10 cellular contexts compared by ENCODE assay signal in genomic region chr1:239718997-239719628, GRCh38.
A peak's percentile ranks its signal among the peaks of the same experiment; 100 is the strongest.
DNase-seq lines count a peak whose midpoint lies in the region; ATAC-seq, FAIRE-seq and TF ChIP-seq lines count a peak whose summit lies in the region.
"Had no signal": no experiment of that assay in that cellular context is flagged by ENCODE, and none has a peak within 500 bp of the region (broad histone marks: within the 10 kb centered on the region; RNA-seq: fewer than 3 reads in every experiment).

No MANE protein-coding gene starts in this region.

- intact Hi-C loops in activated T-helper 2 cell treated with anti-CD3 and anti-CD28 coated beads, Interferon-gamma antibody, Interleukin-2, Interleukin-4, amounts not matched to agents 10 μg/mL and 5 μg/mL and 100 μg/mL, durations not matched to agents 14 hours and 24 hours and 36 hours (cut with micrococcal nuclease), result loop anchor here (1.0 to 10.0 kb wide), 5 partner anchors 11 to 176 kb away; no protein-coding TSS in a partner anchor
- intact Hi-C loops in prostate gland (cut with DNase I), result no loop called here

- H3K9me3 Mint-ChIP-seq in activated T-helper 2 cell treated with anti-CD3 and anti-CD28 coated beads, Interferon-gamma antibody, Interleukin-2, Interleukin-4, amounts not matched to agents 10 μg/mL and 5 μg/mL and 100 μg/mL, durations not matched to agents 14 hours and 24 hours and 36 hours, result no peaks in the 10 kb centered on the region

- H3K36me3 ChIP-seq in SK-N-SH (replicated peaks in 1 of 2; ENCODE audit: control insufficient read depth in 1 of 2, insufficient read depth in 2 of 2, low read length in 1 of 2), result no peaks in the 10 kb centered on the region
- H3K36me3 ChIP-seq in small intestine (ENCODE audit: control insufficient read depth in 2 of 2, insufficient read depth in 2 of 2, low read length in 2 of 2), result no peaks in the 10 kb centered on the region
- no peaks in the 10 kb centered on the region for H3K36me3 ChIP-seq in prostate gland

- H3K79me2 ChIP-seq in SK-N-SH (ENCODE audit: insufficient read depth), result no peaks in the 10 kb centered on the region

- no peaks in the 10 kb centered on the region for H4K20me1 ChIP-seq in SK-N-SH (ENCODE audit: insufficient read depth)

- H3K27me3 Mint-ChIP-seq in activated T-helper 2 cell treated with anti-CD3 and anti-CD28 coated beads, Interferon-gamma antibody, Interleukin-2, Interleukin-4, amounts not matched to agents 10 μg/mL and 5 μg/mL and 100 μg/mL, durations not matched to agents 14 hours and 24 hours and 36 hours (ENCODE audit: low read depth), result no peaks in the 10 kb centered on the region

- no peak overlapping the region for H3K9ac ChIP-seq in SK-N-SH

- H3K4me3 Mint-ChIP-seq in activated T-helper 2 cell treated with anti-CD3 and anti-CD28 coated beads, Interferon-gamma antibody, Interleukin-2, Interleukin-4, amounts not matched to agents 10 μg/mL and 5 μg/mL and 100 μg/mL, durations not matched to agents 14 hours and 24 hours and 36 hours (ENCODE audit: low read depth), result peak overlapping the region; percentile 84

- POLR2A ChIA-PET in SK-N-SH (lab: Yijun Ruan, JAX), result interaction anchor here (0.6 kb wide), 1 partner anchor 135 kb away, joined by 3 read pairs; no protein-coding TSS in a partner anchor

- ATAC-seq in SK-N-SH treated with all-trans-retinoic acid at 6 μM for 48 hours, result no peak

- H3K4me1 Mint-ChIP-seq in activated T-helper 2 cell treated with anti-CD3 and anti-CD28 coated beads, Interferon-gamma antibody, Interleukin-2, Interleukin-4, amounts not matched to agents 10 μg/mL and 5 μg/mL and 100 μg/mL, durations not matched to agents 14 hours and 24 hours and 36 hours (ENCODE audit: low read depth), result peaks cover 48% of the 10 kb centered on the region

- H3K27ac ChIP-seq in SK-N-SH (ENCODE audit: low read depth in 2 of 2, low read length in 1 of 2), result peak overlapping the region in 1 of 2 experiments; percentile 55; a peak in 2 of 4 replicates
- peak overlapping the region; percentile 68 to 84 for H3K27ac ChIP-seq in small intestine (ENCODE audit: low read depth in 1 of 2, low read length in 1 of 2)
- H3K27ac ChIP-seq in prostate gland, result no peak overlapping the region

- CTCF ChIA-PET in SK-N-SH (lab: Yijun Ruan, JAX), result interaction anchor here (0.6 to 1.6 kb wide), 2 partner anchors 25 to 1480 kb away, joined by 4 read pairs; no protein-coding TSS in a partner anchor

- WGBS in SK-N-SH (ENCODE audit: low lambda C conversion rate), result 72% methylated on average over 6 of the region's 6 CpGs
- WGBS in small intestine, 3 donors, result 54 to 72% (median 63%) methylated on average over 6 of the region's 6 CpGs
- WGBS in prostate gland, result 48% methylated on average over 6 of the region's 6 CpGs

- H3K27me3 ChIP-seq in SK-N-SH (ENCODE audit: insufficient read depth), result no peaks in the 10 kb centered on the region
- H3K27me3 ChIP-seq in small intestine (ENCODE audit: control insufficient read depth in 2 of 2, insufficient read depth in 2 of 2, low read length in 2 of 2), result no peaks in the 10 kb centered on the region
- no peaks in the 10 kb centered on the region for H3K27me3 ChIP-seq in prostate gland (replicated peaks; ENCODE audit: insufficient read depth)

- TF ChIP-seq POLR2A in prostate gland (IDR thresholded peaks at IDR 0.05), result no peak

- H3K27ac Mint-ChIP-seq in activated T-helper 2 cell treated with anti-CD3 and anti-CD28 coated beads, Interferon-gamma antibody, Interleukin-2, Interleukin-4, amounts not matched to agents 10 μg/mL and 5 μg/mL and 100 μg/mL, durations not matched to agents 14 hours and 24 hours and 36 hours, result peak overlapping the region; percentile 92

- FAIRE-seq in small intestine (lab: Jason Lieb, UNC) (no peak), HTR-8/SVneo (lab: Jason Lieb, UNC) (no peak)

- no peak for TF ChIP-seq EP300 in SK-N-SH (IDR thresholded peaks at IDR 0.05; ENCODE audit: borderline replicate concordance in 1 of 2, low read depth in 1 of 2, low read length in 1 of 2)

- no peak overlapping the region for H2AFZ ChIP-seq in SK-N-SH (ENCODE audit: low read depth)

- TF ChIP-seq CTCF in SK-N-SH (IDR thresholded peaks at IDR 0.05) (no peak), prostate gland (IDR thresholded peaks at IDR 0.05) (no peak)

- DNase-seq in SK-N-SH (no peak), NCI-H748 treated with DMSO at 0.1 percent for 48 hours (lab: John Stamatoyannopoulos, UW) (peak; percentile 29), small intestine (peak; percentile 40), cerebellum (ENCODE audit: low spot score) (no peak), HTR-8/SVneo (ENCODE audit: insufficient read length, low spot score) (no peak), prostate gland (ENCODE audit: low spot score) (no peak)
- DNase-seq in activated T-helper 2 cell treated with anti-CD3 and anti-CD28 coated beads, Interferon-gamma antibody, Interleukin-2, Interleukin-4, amounts not matched to agents 10 μg/mL and 5 μg/mL and 100 μg/mL, durations not matched to agents 14 hours and 24 hours and 36 hours (ENCODE audit: low spot score), result peak; percentile 26
- DNase-seq: 8988T, islet precursor cell had no signal

- H3K9me2 ChIP-seq in SK-N-SH, result no peaks in the 10 kb centered on the region

- H3K4me1 ChIP-seq in SK-N-SH (ENCODE audit: control insufficient read depth in 1 of 2, insufficient read depth in 2 of 2, low read depth in 1 of 2, low read length in 1 of 2) (peaks cover 0 to 19% of the 10 kb centered on the region in 2 experiments; a peak in 2 of 4 replicates), small intestine (ENCODE audit: control insufficient read depth in 2 of 2, insufficient read depth in 1 of 2, low read depth in 1 of 2, low read length in 1 of 2) (no peaks in the 10 kb centered on the region), prostate gland (replicated peaks) (no peaks in the 10 kb centered on the region)

- H3K4me3 ChIP-seq in SK-N-SH (ENCODE audit: low read depth in 2 of 2, low read length in 1 of 2), result no peak overlapping the region
- H3K4me3 ChIP-seq in small intestine (ENCODE audit: low read depth in 1 of 2, low read length in 2 of 2), result no peak overlapping the region
- no peak overlapping the region for H3K4me3 ChIP-seq in prostate gland

- no peak overlapping the region for H3K4me2 ChIP-seq in SK-N-SH

- no peaks in the 10 kb centered on the region for H3K36me3 Mint-ChIP-seq in activated T-helper 2 cell treated with anti-CD3 and anti-CD28 coated beads, Interferon-gamma antibody, Interleukin-2, Interleukin-4, amounts not matched to agents 10 μg/mL and 5 μg/mL and 100 μg/mL, durations not matched to agents 14 hours and 24 hours and 36 hours (ENCODE audit: low read depth)

- H3F3A ChIP-seq in SK-N-SH (replicated peaks; ENCODE audit: insufficient read depth), result no peaks in the 10 kb centered on the region

- H3K9me3 ChIP-seq in SK-N-SH (no peaks in the 10 kb centered on the region), small intestine (ENCODE audit: control insufficient read depth, low read depth) (no peaks in the 10 kb centered on the region), prostate gland (no peaks in the 10 kb centered on the region)

- no peak for TF ChIP-seq RAD21 in SK-N-SH (IDR thresholded peaks at IDR 0.05; ENCODE audit: low read length)

TF ChIP-seq in SK-N-SH, 30 proteins besides CTCF, POLR2A, EP300 and RAD21:
- 0 out of 2 replicates have a peak, but pooled peaks have one; percentile 12 for TF ChIP-seq GATA2 (CRISPR knock-in tag; IDR thresholded peaks at IDR 0.05)
- no peak for TF ChIP-seq MAX (IDR thresholded peaks at IDR 0.05; ENCODE audit: low read depth)

TF ChIP-seq in SK-N-SH treated with all-trans-retinoic acid at 6 μM for 48 hours, 23 proteins besides CTCF, POLR2A, EP300 and RAD21 (continues in another document):
- TF ChIP-seq PPARA (CRISPR knock-in tag; IDR thresholded peaks at IDR 0.05; ENCODE audit: borderline replicate concordance) (no peak), ZC3H10 (CRISPR knock-in tag; IDR thresholded peaks at IDR 0.05) (no peak), CSRNP3 (CRISPR knock-in tag; IDR thresholded peaks at IDR 0.05) (no peak), SNAI2 (CRISPR knock-in tag; IDR thresholded peaks at IDR 0.05) (no peak), ZNF565 (CRISPR knock-in tag; conservative IDR thresholded peaks at IDR 0.05; ENCODE audit: low read depth) (no peak), TCF4 (CRISPR knock-in tag; IDR thresholded peaks at IDR 0.05; ENCODE audit: borderline replicate concordance) (no peak), POU6F1 (CRISPR knock-in tag; IDR thresholded peaks at IDR 0.05; ENCODE audit: borderline replicate concordance, low read depth) (no peak), ARNTL (CRISPR knock-in tag; IDR thresholded peaks at IDR 0.05; ENCODE audit: borderline replicate concordance, low read depth) (no peak), CSDC2 (CRISPR knock-in tag; IDR thresholded peaks at IDR 0.05) (no peak), BACH2 (CRISPR knock-in tag; IDR thresholded peaks at IDR 0.05; ENCODE audit: borderline replicate concordance) (no peak), ZNF70 (CRISPR knock-in tag; IDR thresholded peaks at IDR 0.05) (no peak), ZNF8 (CRISPR knock-in tag; IDR thresholded peaks at IDR 0.05) (no peak), ZFP3 (CRISPR knock-in tag; IDR thresholded peaks at IDR 0.05) (no peak), ESRRG (CRISPR knock-in tag; IDR thresholded peaks at IDR 0.05) (no peak), ISL1 (CRISPR knock-in tag; IDR thresholded peaks at IDR 0.05) (no peak)

Comparison
In these comparisons a context has a peak if more than half of its experiments do, and no peak if none do; other contexts are left out.
1. DNase-seq: peak in NCI-H748 treated with DMSO at 0.1 percent for 48 hours (single experiment), activated T-helper 2 cell treated with anti-CD3 and anti-CD28 coated beads, Interferon-gamma antibody, Interleukin-2, Interleukin-4, amounts not matched to agents 10 μg/mL and 5 μg/mL and 100 μg/mL, durations not matched to agents 14 hours and 24 hours and 36 hours (single experiment) and small intestine (single experiment); none in SK-N-SH (single experiment), cerebellum (single experiment), HTR-8/SVneo (single experiment) and prostate gland (single experiment).
2. H3K27ac ChIP-seq: peak in small intestine (2 of 2); none in prostate gland (0 of 2).